ENCODE assay signal across 2 cellular contexts in the genomic region with DNA sequence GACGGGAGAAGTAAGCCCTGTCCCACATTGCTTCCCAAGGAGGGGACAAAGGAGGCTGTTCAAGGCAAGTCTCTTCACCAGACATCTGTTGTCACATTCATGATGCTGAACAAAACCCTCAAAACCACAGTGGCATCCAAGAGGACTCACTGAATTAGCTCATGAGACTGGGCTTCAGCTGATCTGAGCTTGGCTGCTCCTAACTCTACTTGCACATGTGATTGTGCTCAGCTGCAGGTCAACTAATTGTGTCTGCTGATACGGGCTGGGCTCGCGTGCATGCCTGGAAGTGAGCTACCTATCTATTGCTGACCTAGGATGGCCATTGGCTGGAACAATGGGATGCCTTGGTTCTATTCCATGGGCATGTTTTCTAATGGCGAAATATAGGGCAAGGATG.
TF ChIP-seq lines count a peak whose summit lies in the region.

No MANE protein-coding gene starts in this region.

TF ChIP-seq in GM23338, 12 proteins besides CTCF, POLR2A, EP300 and RAD21 (continued from another document):
- TF ChIP-seq, protein P1, sequence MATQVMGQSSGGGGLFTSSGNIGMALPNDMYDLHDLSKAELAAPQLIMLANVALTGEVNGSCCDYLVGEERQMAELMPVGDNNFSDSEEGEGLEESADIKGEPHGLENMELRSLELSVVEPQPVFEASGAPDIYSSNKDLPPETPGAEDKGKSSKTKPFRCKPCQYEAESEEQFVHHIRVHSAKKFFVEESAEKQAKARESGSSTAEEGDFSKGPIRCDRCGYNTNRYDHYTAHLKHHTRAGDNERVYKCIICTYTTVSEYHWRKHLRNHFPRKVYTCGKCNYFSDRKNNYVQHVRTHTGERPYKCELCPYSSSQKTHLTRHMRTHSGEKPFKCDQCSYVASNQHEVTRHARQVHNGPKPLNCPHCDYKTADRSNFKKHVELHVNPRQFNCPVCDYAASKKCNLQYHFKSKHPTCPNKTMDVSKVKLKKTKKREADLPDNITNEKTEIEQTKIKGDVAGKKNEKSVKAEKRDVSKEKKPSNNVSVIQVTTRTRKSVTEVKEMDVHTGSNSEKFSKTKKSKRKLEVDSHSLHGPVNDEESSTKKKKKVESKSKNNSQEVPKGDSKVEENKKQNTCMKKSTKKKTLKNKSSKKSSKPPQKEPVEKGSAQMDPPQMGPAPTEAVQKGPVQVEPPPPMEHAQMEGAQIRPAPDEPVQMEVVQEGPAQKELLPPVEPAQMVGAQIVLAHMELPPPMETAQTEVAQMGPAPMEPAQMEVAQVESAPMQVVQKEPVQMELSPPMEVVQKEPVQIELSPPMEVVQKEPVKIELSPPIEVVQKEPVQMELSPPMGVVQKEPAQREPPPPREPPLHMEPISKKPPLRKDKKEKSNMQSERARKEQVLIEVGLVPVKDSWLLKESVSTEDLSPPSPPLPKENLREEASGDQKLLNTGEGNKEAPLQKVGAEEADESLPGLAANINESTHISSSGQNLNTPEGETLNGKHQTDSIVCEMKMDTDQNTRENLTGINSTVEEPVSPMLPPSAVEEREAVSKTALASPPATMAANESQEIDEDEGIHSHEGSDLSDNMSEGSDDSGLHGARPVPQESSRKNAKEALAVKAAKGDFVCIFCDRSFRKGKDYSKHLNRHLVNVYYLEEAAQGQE (IDR thresholded peaks at IDR 0.05; ENCODE audit: unreplicated experiment): no peak

TF ChIP-seq in IMR-90, 13 proteins besides CTCF, POLR2A, EP300 and RAD21 (continued from another document):
- TF ChIP-seq, protein P2, sequence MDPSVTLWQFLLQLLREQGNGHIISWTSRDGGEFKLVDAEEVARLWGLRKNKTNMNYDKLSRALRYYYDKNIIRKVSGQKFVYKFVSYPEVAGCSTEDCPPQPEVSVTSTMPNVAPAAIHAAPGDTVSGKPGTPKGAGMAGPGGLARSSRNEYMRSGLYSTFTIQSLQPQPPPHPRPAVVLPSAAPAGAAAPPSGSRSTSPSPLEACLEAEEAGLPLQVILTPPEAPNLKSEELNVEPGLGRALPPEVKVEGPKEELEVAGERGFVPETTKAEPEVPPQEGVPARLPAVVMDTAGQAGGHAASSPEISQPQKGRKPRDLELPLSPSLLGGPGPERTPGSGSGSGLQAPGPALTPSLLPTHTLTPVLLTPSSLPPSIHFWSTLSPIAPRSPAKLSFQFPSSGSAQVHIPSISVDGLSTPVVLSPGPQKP (IDR thresholded peaks at IDR 0.05; ENCODE audit: borderline replicate concordance, low read depth, low read length): no peak
- no peak for TF ChIP-seq FOS (IDR thresholded peaks at IDR 0.05; ENCODE audit: low read depth, low read length)
- no peak for TF ChIP-seq MAFK (IDR thresholded peaks at IDR 0.05; ENCODE audit: low read depth, low read length)
